20 cellular contexts compared by ENCODE assay signal in the genomic region with DNA sequence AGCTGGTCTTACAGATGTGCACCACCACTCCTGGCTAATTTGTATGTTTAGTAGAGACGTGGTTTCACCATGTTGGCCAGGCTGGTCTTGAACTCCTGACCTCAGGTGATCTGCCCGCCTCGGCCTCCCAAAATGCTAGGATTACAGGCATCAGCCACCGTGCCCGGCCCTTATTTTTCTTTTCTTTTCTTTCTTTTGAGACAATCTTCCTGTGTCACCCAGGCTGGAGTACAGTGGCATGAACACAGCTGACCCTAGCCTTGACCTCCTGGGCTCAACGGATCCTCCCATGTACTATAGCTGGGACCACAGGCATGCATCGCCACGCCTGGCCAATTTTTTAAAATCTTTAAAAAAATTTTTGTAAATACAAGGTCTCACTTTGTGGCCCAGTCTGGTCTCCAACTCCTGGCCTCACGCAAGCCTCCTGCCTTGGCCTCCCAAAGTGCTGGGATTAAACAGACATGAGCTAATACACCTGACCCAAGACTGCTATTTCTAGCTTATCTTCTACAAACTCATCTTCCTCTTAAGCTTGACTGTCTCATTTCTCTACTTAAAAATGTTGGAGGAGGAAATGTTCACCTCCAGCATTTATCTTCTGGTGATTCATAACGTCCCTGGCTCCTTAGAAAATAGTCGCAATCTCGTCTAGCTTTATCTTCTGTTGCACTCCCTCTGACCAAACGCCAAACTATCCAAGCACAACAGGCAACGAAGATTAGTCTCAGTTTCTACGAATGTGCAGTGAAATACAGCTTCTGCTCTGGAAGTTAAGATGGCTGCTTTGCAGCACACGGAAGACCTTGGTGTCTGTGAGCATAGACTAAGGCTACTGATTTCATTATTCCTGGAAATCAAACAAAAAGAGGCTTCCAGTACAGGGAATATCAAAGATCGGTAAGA. TPM values are rescaled to one million over a fixed set of nuclear protein-coding genes. Genes with fewer than 3 reads are reported as not detected.
DNase-seq lines count a peak whose midpoint lies in the region; ATAC-seq, FAIRE-seq and TF ChIP-seq lines count a peak whose summit lies in the region.
"Had no signal": no experiment of that assay in that cellular context is flagged by ENCODE, and none has a peak within 500 bp of the region (broad histone marks: within the 10 kb centered on the region; RNA-seq: fewer than 3 reads in every experiment).

No MANE protein-coding gene starts in this region.

- H4K8ac ChIP-seq in H9 (replicated peaks; ENCODE audit: insufficient read length, low read depth, low read length): no peak overlapping the region

- H3K23me2 ChIP-seq in H9 (ENCODE audit: insufficient read length, low read depth, low read length, poor library complexity, severe bottlenecking): no peaks in the 10 kb centered on the region

- no peak overlapping the region for H3K14ac ChIP-seq in H9 (ENCODE audit: insufficient read depth, low read length)

- H3K79me2 ChIP-seq in HepG2 (ENCODE audit: insufficient read depth, low read length): no peaks in the 10 kb centered on the region
- H3K79me2 ChIP-seq in H9 (ENCODE audit: insufficient read depth, low read length): no peaks in the 10 kb centered on the region

- 35% methylated on average over 17 of the region's 17 CpGs for WGBS in HepG2 (ENCODE audit: low lambda C conversion rate)
- 67% methylated on average over 14 of the region's 17 CpGs for WGBS in right lobe of liver (ENCODE audit: insufficient coverage, low coverage, low lambda C conversion rate, missing lambda C conversion rate)
- WGBS in H9 (ENCODE audit: extremely low coverage, insufficient read length, low lambda C conversion rate): no CpG with 5 or more reads among the region's 17 CpGs

- H3K27ac Mint-ChIP-seq in H9: no peak overlapping the region
- H3K27ac Mint-ChIP-seq: CD4-positive, alpha-beta memory T cell had no signal

- H3K4me1 Mint-ChIP-seq in H9: peaks cover 2 to 3% of the 10 kb centered on the region in 2 experiments; a peak in 1 of 4 replicates
- H3K4me1 Mint-ChIP-seq: CD4-positive, alpha-beta memory T cell had no signal

- H2BK20ac ChIP-seq in H9 (ENCODE audit: low read depth, low read length, poor library complexity, severe bottlenecking): no peak overlapping the region

- TF ChIP-seq EP300 in HepG2 (IDR thresholded peaks at IDR 0.05; ENCODE audit: low read depth in 2 of 2, low read length in 2 of 2): no peak
- no peak for TF ChIP-seq EP300 in HepG2 (CRISPR knock-in tag; IDR thresholded peaks at IDR 0.05; ENCODE audit: borderline replicate concordance)

- no peak overlapping the region for H3T11ph ChIP-seq in H9 (ENCODE audit: low read length)

- no peaks in the 10 kb centered on the region for H3K27me3 ChIP-seq in HepG2 (ENCODE audit: control insufficient read depth in 1 of 2, insufficient read depth in 2 of 2, low read length in 2 of 2)
- H3K27me3 ChIP-seq in right lobe of liver: no peaks in the 10 kb centered on the region
- no peaks in the 10 kb centered on the region for H3K27me3 ChIP-seq in H9 (ENCODE audit: insufficient read depth, low read length)
- H3K27me3 ChIP-seq in H7 (ENCODE audit: control insufficient read depth, insufficient read depth, low read length): no peaks in the 10 kb centered on the region

- H3K23ac ChIP-seq in H9 (ENCODE audit: insufficient read length, low read depth, low read length): no peak overlapping the region

- intact Hi-C loops in HepG2 (cut with micrococcal nuclease; ENCODE audit: unreplicated experiment) (no loop called here), right lobe of liver (cut with DNase I) (no loop called here)

- no peak overlapping the region for H2BK5ac ChIP-seq in H9 (ENCODE audit: insufficient read length, low read length)

- no TSS peak for BruUV-seq in HepG2 (replicated peaks; lab: Mats Ljungman, UMichigan)

- H3K4me3 Mint-ChIP-seq in H9: no peak overlapping the region
- H3K4me3 Mint-ChIP-seq: CD4-positive, alpha-beta memory T cell had no signal

- in situ Hi-C loops in HepG2 (cut with HindIII; ENCODE audit: extremely low pct_ligation_motif_present, low pct_unique_long_range_greater_than_20kb): no loop called here

- H3K9ac ChIP-seq in HepG2 (ENCODE audit: insufficient read depth, low read depth, low read length): no peak overlapping the region
- H3K9ac ChIP-seq in H9 (ENCODE audit: extremely low read depth, insufficient read length, low read length): no peak overlapping the region

- no peak overlapping the region for H3K18ac ChIP-seq in H9 (ENCODE audit: insufficient read length, low read depth, low read length)

- H2AK5ac ChIP-seq in H9 (ENCODE audit: insufficient read length, low read length): no peak overlapping the region

- H2AFZ ChIP-seq in HepG2 (ENCODE audit: low read length) (no peak overlapping the region), H9 (ENCODE audit: low read length) (no peak overlapping the region)

- H4K20me1 ChIP-seq in HepG2 (ENCODE audit: insufficient read depth, low read length): no peaks in the 10 kb centered on the region
- H4K20me1 ChIP-seq in H9 (ENCODE audit: control insufficient read depth, insufficient read depth, insufficient read length): no peaks in the 10 kb centered on the region

- ATAC-seq in HepG2 (peak; percentile 65), right lobe of liver (no peak)

- H3K9me3 Mint-ChIP-seq in H9: no peaks in the 10 kb centered on the region
- H3K9me3 Mint-ChIP-seq: CD4-positive, alpha-beta memory T cell had no signal

- H3K4ac ChIP-seq in H9 (ENCODE audit: low read depth, low read length): no peak overlapping the region

- no peak overlapping the region for H3K4me3 ChIP-seq in HepG2 (replicated peaks in 1 of 3; ENCODE audit: insufficient read depth in 1 of 3, low read depth in 2 of 3, low read length in 3 of 3)
- no peak overlapping the region for H3K4me3 ChIP-seq in right lobe of liver
- no peak overlapping the region for H3K4me3 ChIP-seq in H7 (ENCODE audit: insufficient read depth, low read depth, low read length)

- POLR2A ChIA-PET in HepG2 (lab: Yijun Ruan, JAX): interaction anchor here (1.2 to 2.8 kb wide), 3 partner anchors 8 to 19 kb away, joined by 3 to 14 read pairs (median 13); a partner anchor contains a TSS

- CTCF ChIA-PET in HepG2 (lab: Yijun Ruan, JAX; ENCODE audit: low intra/inter-chr PET ratio, low total read pairs): no interaction called here

- no peaks in the 10 kb centered on the region for H3K9me3 ChIP-seq in HepG2 (ENCODE audit: low read length)
- no peaks in the 10 kb centered on the region for H3K9me3 ChIP-seq in right lobe of liver
- H3K9me3 ChIP-seq in H9 (ENCODE audit: control insufficient read depth, low read depth, low read length): no peaks in the 10 kb centered on the region

- peaks cover 82% of the 10 kb centered on the region for H3K4me1 ChIP-seq in HepG2 (ENCODE audit: insufficient read depth, low read length)
- no peaks in the 10 kb centered on the region for H3K4me1 ChIP-seq in right lobe of liver
- H3K4me1 ChIP-seq in H9 (ENCODE audit: insufficient read depth, low read length): no peaks in the 10 kb centered on the region

- H2BK12ac ChIP-seq in H9 (ENCODE audit: insufficient read length, low read depth, low read length): no peak overlapping the region

- no peaks in the 10 kb centered on the region for H3K79me1 ChIP-seq in H9 (ENCODE audit: insufficient read depth, low read depth, low read length, poor library complexity, severe bottlenecking)

- H4K5ac ChIP-seq in H9 (ENCODE audit: insufficient read length, low read depth, low read length): no peak overlapping the region

- H2BK15ac ChIP-seq in H9 (ENCODE audit: low read depth, low read length): no peak overlapping the region

- no peaks in the 10 kb centered on the region for H3K36me3 Mint-ChIP-seq in H9 (ENCODE audit: insufficient read depth in 1 of 3, low read depth in 3 of 3)
- H3K36me3 Mint-ChIP-seq: CD4-positive, alpha-beta memory T cell had no signal

- TF ChIP-seq CTCF in HepG2 (CRISPR knock-in tag; IDR thresholded peaks at IDR 0.05): no peak
- TF ChIP-seq CTCF in right lobe of liver (IDR thresholded peaks at IDR 0.05): no peak
- TF ChIP-seq CTCF in H9 (conservative IDR thresholded peaks at IDR 0.05): no peak

- FAIRE-seq in HepG2 (lab: Jason Lieb, UNC): no peak
- FAIRE-seq: D721Med, G401.6 had no signal

- H3K4me2 ChIP-seq in HepG2 (ENCODE audit: low read depth, low read length) (peak overlapping the region; percentile 18), H9 (ENCODE audit: insufficient read depth, insufficient read length, low read length) (no peak overlapping the region)

- no peak for TF ChIP-seq RAD21 in HepG2 (CRISPR knock-in tag; IDR thresholded peaks at IDR 0.05)

- no peak overlapping the region for H3K27ac ChIP-seq in HepG2 (ENCODE audit: extremely low read length, insufficient read depth, low read length)
- H3K27ac ChIP-seq in right lobe of liver: no peak overlapping the region
- no peak overlapping the region for H3K27ac ChIP-seq in H9 (ENCODE audit: insufficient read length, low read depth, low read length)

- H3K27me3 Mint-ChIP-seq in H9 (ENCODE audit: low read depth): no peaks in the 10 kb centered on the region; the same call in 1 of the 2 replicates
- H3K27me3 Mint-ChIP-seq: CD4-positive, alpha-beta memory T cell had no signal

- H4K91ac ChIP-seq in H9 (ENCODE audit: insufficient read length, low read depth, low read length): no peak overlapping the region

- no peaks in the 10 kb centered on the region for H3K36me3 ChIP-seq in HepG2 (replicated peaks in 1 of 2; ENCODE audit: control insufficient read depth in 1 of 2, insufficient read depth in 2 of 2, low read length in 2 of 2)
- H3K36me3 ChIP-seq in right lobe of liver: no peaks in the 10 kb centered on the region
- H3K36me3 ChIP-seq in H7 (replicated peaks; ENCODE audit: control insufficient read depth, insufficient read depth, low read length): no peaks in the 10 kb centered on the region

- no peak for TF ChIP-seq POLR2A in HepG2 (IDR thresholded peaks at IDR 0.05; ENCODE audit: insufficient read depth in 1 of 2, low read depth in 2 of 2, low read length in 2 of 2)
- TF ChIP-seq POLR2A in right lobe of liver (IDR thresholded peaks at IDR 0.05): no peak

- DNase-seq in HepG2 (ENCODE audit: low spot score) (peak; percentile 50), right lobe of liver (no peak), amniotic epithelial cell (ENCODE audit: low read depth) (peak; percentile 90), kidney tubule cell (ENCODE audit: low spot score) (peak; percentile 19), H9 (no peak), H7 (no peak), mucosa of gallbladder (ENCODE audit: low spot score) (no peak)
- no peak for DNase-seq in stimulated activated CD4-positive, alpha-beta T cell treated with anti-CD3 and anti-CD28 coated beads, Interleukin-4, amount 100 ng/mL, for 1 hour
- DNase-seq: 8988T; CD4-positive, alpha-beta memory T cell; DMS79 treated with DMSO at 0.1 percent for 48 hours; GOT3; Kasumi-1; MM.1S; NCI-H1092 treated with DMSO at 0.1 percent for 48 hours; NCI-H2081 treated with DMSO at 0.1 percent for 48 hours; NCI-H524; SHP77 treated with DMSO at 0.1 percent for 48 hours had no signal

- no peak overlapping the region for H2BK120ac ChIP-seq in H9 (ENCODE audit: low read depth, low read length, poor library complexity, severe bottlenecking)

- H3K56ac ChIP-seq in H9 (ENCODE audit: insufficient read length, low read depth, low read length): no peak overlapping the region

RNA-seq across cellular contexts. Expression of a gene that starts 8.2 kb away (rescaled TPM):
- total RNA-seq in HepG2 (2016; rRNA removed; fragmentation: Illumina TruSeq; extraction: Trizol) (20.8 and 32.6 TPM in 2 replicates), right lobe of liver (10 to 100 TPM; 24.2 to 47.1 (median 29.6) TPM), H9 (2021) (61.4 and 67.9 TPM in 2 replicates), mucosa of gallbladder (106 TPM)
- total RNA-seq in HepG2 (2016; cell fraction: cytosol; rRNA removed; fragmentation: Illumina TruSeq; extraction: Trizol; ENCODE audit: low read depth): 26.4 and 26.9 TPM in 2 replicates
- 17.2 and 32.1 TPM in 2 replicates for total RNA-seq in HepG2 (2016; cell fraction: insoluble cytoplasmic fraction; rRNA removed; fragmentation: Illumina TruSeq; extraction: Trizol)
- total RNA-seq in HepG2 (2016; cell fraction: membrane; rRNA removed; fragmentation: Illumina TruSeq; extraction: Trizol): 23.6 and 28.5 TPM in 2 replicates
- total RNA-seq in HepG2 (2016; cell fraction: nucleus; rRNA removed; fragmentation: Illumina TruSeq; extraction: Trizol): 32.2 and 37.2 TPM in 2 replicates
- polyA plus RNA-seq in HepG2 (2011; rRNA removed): 134 and 150 TPM in 2 replicates
- 37.1 and 46.4 TPM in 2 replicates for polyA plus RNA-seq in HepG2 (2011; cell fraction: cytosol; rRNA removed)
- polyA plus RNA-seq in HepG2 (2011; cell fraction: nucleus; rRNA removed): 1,312 and 1,888 TPM in 2 replicates
- 125 and 137 TPM in 2 replicates for polyA plus RNA-seq in HepG2 (2012)
- polyA plus RNA-seq in HepG2 (2016; cell fraction: cytosol; fragmentation: Illumina TruSeq; extraction: Trizol; ENCODE audit: low read depth): 5.0 and 5.4 TPM in 2 replicates
- polyA plus RNA-seq in HepG2 (2016; cell fraction: insoluble cytoplasmic fraction; fragmentation: Illumina TruSeq; extraction: Trizol; ENCODE audit: low read depth): 15.7 and 19.0 TPM in 2 replicates
- 16.7 and 22.4 TPM in 2 replicates for polyA plus RNA-seq in HepG2 (2016; cell fraction: membrane; fragmentation: Illumina TruSeq; extraction: Trizol; ENCODE audit: low read depth)
- polyA plus RNA-seq in HepG2 (2016; cell fraction: nucleus; fragmentation: Illumina TruSeq; extraction: Trizol; ENCODE audit: insufficient read depth, low read depth): 121 and 131 TPM in 2 replicates
- 36.2 and 133 TPM in 2 replicates for polyA minus RNA-seq in HepG2 (2011; rRNA and poly(A)+ RNA removed; ENCODE audit: low replicate concordance)
- 52.6 and 54.1 TPM in 2 replicates for polyA minus RNA-seq in HepG2 (2011; cell fraction: cytosol; rRNA and poly(A)+ RNA removed)
- polyA minus RNA-seq in HepG2 (2011; cell fraction: nucleus; rRNA and poly(A)+ RNA removed): 148 and 161 TPM in 2 replicates
- total RNA-seq in H7 (2014; rRNA removed; shearing (Covaris generic)): 58.2 and 76.8 TPM in 2 replicates

RNA-seq across cellular contexts. Expression of a gene that starts 42.7 kb away (rescaled TPM):
- total RNA-seq in HepG2 (2016; rRNA removed; fragmentation: Illumina TruSeq; extraction: Trizol) (92.3 and 95.7 TPM in 2 replicates), right lobe of liver (10 to 100 TPM; 42.4 to 70.5 (median 53.8) TPM), H9 (2021) (87.7 and 91.7 TPM in 2 replicates), mucosa of gallbladder (94.3 TPM)
- total RNA-seq in HepG2 (2016; cell fraction: cytosol; rRNA removed; fragmentation: Illumina TruSeq; extraction: Trizol; ENCODE audit: low read depth): 9.5 and 11.4 TPM in 2 replicates
- total RNA-seq in HepG2 (2016; cell fraction: insoluble cytoplasmic fraction; rRNA removed; fragmentation: Illumina TruSeq; extraction: Trizol): 81.8 and 96.0 TPM in 2 replicates
- 34.4 and 43.9 TPM in 2 replicates for total RNA-seq in HepG2 (2016; cell fraction: membrane; rRNA removed; fragmentation: Illumina TruSeq; extraction: Trizol)
- total RNA-seq in HepG2 (2016; cell fraction: nucleus; rRNA removed; fragmentation: Illumina TruSeq; extraction: Trizol): 44.5 and 52.3 TPM in 2 replicates
- 67.9 and 84.6 TPM in 2 replicates for polyA plus RNA-seq in HepG2 (2011; rRNA removed)
- 65.4 and 67.1 TPM in 2 replicates for polyA plus RNA-seq in HepG2 (2011; cell fraction: cytosol; rRNA removed)
- polyA plus RNA-seq in HepG2 (2011; cell fraction: nucleus; rRNA removed): 28.7 and 29.6 TPM in 2 replicates
- polyA plus RNA-seq in HepG2 (2012): 66.8 and 70.9 TPM in 2 replicates
- 13.1 and 18.8 TPM in 2 replicates for polyA plus RNA-seq in HepG2 (2016; cell fraction: cytosol; fragmentation: Illumina TruSeq; extraction: Trizol; ENCODE audit: low read depth)
- 142 and 160 TPM in 2 replicates for polyA plus RNA-seq in HepG2 (2016; cell fraction: insoluble cytoplasmic fraction; fragmentation: Illumina TruSeq; extraction: Trizol; ENCODE audit: low read depth)
- polyA plus RNA-seq in HepG2 (2016; cell fraction: membrane; fragmentation: Illumina TruSeq; extraction: Trizol; ENCODE audit: low read depth): 28.8 and 38.8 TPM in 2 replicates
- polyA plus RNA-seq in HepG2 (2016; cell fraction: nucleus; fragmentation: Illumina TruSeq; extraction: Trizol; ENCODE audit: insufficient read depth, low read depth): 76.0 and 89.2 TPM in 2 replicates
- polyA minus RNA-seq in HepG2 (2011; rRNA and poly(A)+ RNA removed; ENCODE audit: low replicate concordance): 55.3 and 73.1 TPM in 2 replicates
- 26.1 and 30.8 TPM in 2 replicates for polyA minus RNA-seq in HepG2 (2011; cell fraction: cytosol; rRNA and poly(A)+ RNA removed)
- polyA minus RNA-seq in HepG2 (2011; cell fraction: nucleus; rRNA and poly(A)+ RNA removed): 44.4 and 46.2 TPM in 2 replicates
- total RNA-seq in H7 (2014; rRNA removed; shearing (Covaris generic)): 98.7 and 100 TPM in 2 replicates

Comparison
In these comparisons a context has a peak if more than half of its experiments do, and no peak if none do; other contexts are left out.
1. DNase-seq: peak in HepG2 (single experiment), amniotic epithelial cell (single experiment) and kidney tubule cell (single experiment); none in right lobe of liver (0 of 3), H9 (single experiment), H7 (single experiment), stimulated activated CD4-positive, alpha-beta T cell treated with anti-CD3 and anti-CD28 coated beads, Interleukin-4, amount 100 ng/mL, for 1 hour (single experiment) and mucosa of gallbladder (single experiment).